2 cellular contexts compared by ENCODE assay signal in genomic region chr9:35482071-35482470, GRCh38.
TF ChIP-seq lines count a peak whose summit lies in the region.

No MANE protein-coding gene starts in this region.

TF ChIP-seq in IMR-90, 13 proteins besides CTCF, POLR2A, EP300 and RAD21:
- TF ChIP-seq ELK1 (IDR thresholded peaks at IDR 0.05; ENCODE audit: borderline replicate concordance, low read depth, low read length) (no peak), BHLHE40 (IDR thresholded peaks at IDR 0.05; ENCODE audit: low read depth, low read length) (no peak), SMC3 (IDR thresholded peaks at IDR 0.05; ENCODE audit: low read depth, low read length) (no peak), FOS (IDR thresholded peaks at IDR 0.05; ENCODE audit: low read depth, low read length) (no peak), MXI1 (IDR thresholded peaks at IDR 0.05; ENCODE audit: borderline replicate concordance, low read depth, low read length) (no peak), MAZ (IDR thresholded peaks at IDR 0.05; ENCODE audit: borderline replicate concordance, low read depth, low read length) (no peak), RCOR1 (IDR thresholded peaks at IDR 0.05; ENCODE audit: insufficient replicate concordance, low read length) (no peak), RFX5 (IDR thresholded peaks at IDR 0.05; ENCODE audit: low read depth, low read length) (no peak), CHD1 (IDR thresholded peaks at IDR 0.05; ENCODE audit: low read depth, low read length) (no peak), MAFK (IDR thresholded peaks at IDR 0.05; ENCODE audit: low read depth, low read length) (no peak), USF2 (IDR thresholded peaks at IDR 0.05; ENCODE audit: low read depth, low read length) (no peak), CEBPB (IDR thresholded peaks at IDR 0.05; ENCODE audit: low read depth, low read length) (no peak), NFE2L2 (IDR thresholded peaks at IDR 0.05; ENCODE audit: low read depth, low read length) (no peak)

TF ChIP-seq in H1, 55 proteins besides CTCF, POLR2A, EP300 and RAD21:
- TF ChIP-seq RBBP5 (IDR thresholded peaks at IDR 0.05; ENCODE audit: borderline replicate concordance, low read depth, low read length) (no peak), FOSL1 (IDR thresholded peaks at IDR 0.05; ENCODE audit: insufficient read depth, low read depth, low read length) (no peak), RXRA (IDR thresholded peaks at IDR 0.05; ENCODE audit: insufficient read depth, low read depth, low read length) (no peak), EGR1 (IDR thresholded peaks at IDR 0.05; ENCODE audit: borderline replicate concordance, low read depth, low read length) (no peak), HDAC6 (IDR thresholded peaks at IDR 0.05; ENCODE audit: low read depth, low read length) (no peak), CREB1 (IDR thresholded peaks at IDR 0.05) (no peak), POU5F1 (IDR thresholded peaks at IDR 0.05; ENCODE audit: low read depth, low read length) (no peak), JUN (IDR thresholded peaks at IDR 0.05; ENCODE audit: low read depth, low read length) (no peak), PHF8 (conservative IDR thresholded peaks at IDR 0.05; ENCODE audit: low read depth, low read length) (no peak), TCF12 (IDR thresholded peaks at IDR 0.05; ENCODE audit: low read depth, low read length) (no peak), CEBPB (IDR thresholded peaks at IDR 0.05; ENCODE audit: low read depth, low read length) (no peak), HDAC2 (IDR thresholded peaks at IDR 0.05; ENCODE audit: borderline replicate concordance in 1 of 2, low read depth in 2 of 2, low read length in 2 of 2) (no peak), ATF2 (IDR thresholded peaks at IDR 0.05; ENCODE audit: low read length) (no peak), SP2 (IDR thresholded peaks at IDR 0.05; ENCODE audit: low read length) (no peak), CBX5 (IDR thresholded peaks at IDR 0.05; ENCODE audit: low read depth, low read length) (no peak), USF2 (IDR thresholded peaks at IDR 0.05; ENCODE audit: low read length) (no peak), CHD1 (IDR thresholded peaks at IDR 0.05; ENCODE audit: low read depth, low read length) (no peak), E2F6 (IDR thresholded peaks at IDR 0.05) (no peak), SUZ12 (IDR thresholded peaks at IDR 0.05; ENCODE audit: low read length) (no peak)
TF ChIP-seq in H1: peak in this region for 0.
